ENCODE assay signal across 13 cellular contexts in the genomic region with DNA sequence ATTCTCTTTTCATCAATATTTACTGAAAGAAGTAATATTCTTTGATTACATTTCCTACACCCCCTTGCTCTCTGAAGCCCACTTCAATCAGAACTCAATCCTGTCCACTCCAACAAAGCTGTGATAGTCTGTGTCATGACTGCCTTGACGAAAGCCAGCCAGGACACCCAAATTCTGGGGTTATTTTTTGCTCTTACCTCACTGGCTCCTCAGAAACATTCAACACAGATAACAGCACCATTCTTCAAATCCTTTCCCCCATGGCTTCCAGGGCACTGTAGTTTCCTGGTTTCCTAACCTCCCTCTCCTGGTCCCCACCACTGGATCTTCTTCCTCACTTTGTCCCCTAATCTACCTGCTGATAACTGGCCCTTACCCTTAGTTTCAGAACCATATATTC.
DNase-seq lines count a peak whose midpoint lies in the region; ATAC-seq and TF ChIP-seq lines count a peak whose summit lies in the region.
"Had no signal": no experiment of that assay in that cellular context is flagged by ENCODE, and none has a peak within 500 bp of the region (broad histone marks: within the 10 kb centered on the region; RNA-seq: fewer than 3 reads in every experiment).

No MANE protein-coding gene starts in this region.

- H3K79me2 ChIP-seq in ACC112 (ENCODE audit: control insufficient read depth, insufficient read depth, low read length, unreplicated experiment): no peaks in the 10 kb centered on the region
- H3K79me2 ChIP-seq in PC-3 (ENCODE audit: low read length): no peaks in the 10 kb centered on the region
- no peaks in the 10 kb centered on the region for H3K79me2 ChIP-seq in mesendoderm (ENCODE audit: control insufficient read depth, insufficient read depth, low read length)

- H3K56ac ChIP-seq in mesendoderm (ENCODE audit: low read length): peak overlapping the region; percentile 88

- H3K4me2 ChIP-seq in PC-3 (ENCODE audit: low read length) (no peak overlapping the region), mesendoderm (ENCODE audit: low read length) (no peak overlapping the region)

- H3K9me2 ChIP-seq in PC-3 (replicated peaks; ENCODE audit: low read length): no peaks in the 10 kb centered on the region

- POLR2A ChIA-PET in PC-3 (lab: Charles Lee; ENCODE audit: unreplicated experiment): no interaction called here

- peaks cover 2% of the 10 kb centered on the region for H3K4me1 Mint-ChIP-seq in activated T-cell treated with anti-CD3 and anti-CD28 coated beads, Interleukin-2, amount 50 U/mL, for 24 hours (ENCODE audit: low read depth)
- H3K4me1 Mint-ChIP-seq: activated CD4-positive, alpha-beta memory T cell treated with anti-CD3 and anti-CD28 coated beads, Interleukin-2, amount 10 ng/mL, durations not matched to agents 7 days and 5 days had no signal

- H2AFZ ChIP-seq in ACC112 (ENCODE audit: low read length, unreplicated experiment): peak overlapping the region; percentile 57
- H2AFZ ChIP-seq in PC-3 (ENCODE audit: low read length): peak overlapping the region; percentile 51

- peaks cover 14% of the 10 kb centered on the region for H3K4me1 ChIP-seq in ACC112 (ENCODE audit: control insufficient read depth, insufficient read depth, low read length, unreplicated experiment)
- H3K4me1 ChIP-seq in PC-3 (ENCODE audit: insufficient read depth, low read length): peaks cover 4% of the 10 kb centered on the region; the same call in 1 of the 2 replicates
- peaks cover 10% of the 10 kb centered on the region for H3K4me1 ChIP-seq in mesendoderm (ENCODE audit: control insufficient read depth, low read depth, low read length)

- peaks cover 11% of the 10 kb centered on the region for H3K27me3 Mint-ChIP-seq in activated T-cell treated with anti-CD3 and anti-CD28 coated beads, Interleukin-2, amount 50 U/mL, for 24 hours

- H2BK120ac ChIP-seq in mesendoderm (ENCODE audit: low read depth, low read length): no peak overlapping the region

- H2BK5ac ChIP-seq in mesendoderm (ENCODE audit: low read length): peak overlapping the region; percentile 92

- no peak overlapping the region for H3K4me3 ChIP-seq in ACC112 (ENCODE audit: low read depth, low read length)
- H3K4me3 ChIP-seq in PC-3 (ENCODE audit: low read length): no peak overlapping the region
- H3K4me3 ChIP-seq in mesendoderm (ENCODE audit: low read length): no peak overlapping the region

- H3K27me3 ChIP-seq in ACC112 (ENCODE audit: insufficient read depth, low read length) (no peaks in the 10 kb centered on the region), PC-3 (ENCODE audit: low read length) (no peaks in the 10 kb centered on the region), mesendoderm (ENCODE audit: insufficient read depth, low read length, poor library complexity) (no peaks in the 10 kb centered on the region)

- no peak overlapping the region for H2AK5ac ChIP-seq in mesendoderm (ENCODE audit: low read length)

- no peaks in the 10 kb centered on the region for H3K79me1 ChIP-seq in mesendoderm (ENCODE audit: low read length)

- no peaks in the 10 kb centered on the region for H3K36me3 ChIP-seq in ACC112 (ENCODE audit: insufficient read depth, low read length)
- H3K36me3 ChIP-seq in PC-3 (ENCODE audit: low read depth, low read length): no peaks in the 10 kb centered on the region
- no peaks in the 10 kb centered on the region for H3K36me3 ChIP-seq in mesendoderm (ENCODE audit: control insufficient read depth, insufficient read depth, low read length)

- no peak overlapping the region for H3K9ac ChIP-seq in PC-3 (ENCODE audit: low read length)
- H3K9ac ChIP-seq in mesendoderm (ENCODE audit: low read length): peak overlapping the region; percentile 52

- H3F3A ChIP-seq in PC-3 (ENCODE audit: low read length, unreplicated experiment): no peaks in the 10 kb centered on the region

- H4K20me1 ChIP-seq in PC-3 (ENCODE audit: low read length): no peaks in the 10 kb centered on the region

- H3K27ac Mint-ChIP-seq in activated T-cell treated with anti-CD3 and anti-CD28 coated beads, Interleukin-2, amount 50 U/mL, for 24 hours: no peak overlapping the region
- H3K27ac Mint-ChIP-seq: activated B cell treated with CpG ODN at 0.5 μM for 24 hours; activated CD4-positive, alpha-beta memory T cell treated with anti-CD3 and anti-CD28 coated beads, Interleukin-2, amount 10 ng/mL, durations not matched to agents 7 days and 5 days; CD4-positive, alpha-beta T cell; mesothelial cell of epicardium; natural killer cell treated with Interleukin-12 subunit alpha and Interleukin-12 subunit beta and Interleukin-15 and Interleukin-18, amount 100 ng/mL, for 72 hours had no signal

- intact Hi-C loops in PC-3 (cut with micrococcal nuclease): loop anchor here (5.0 kb wide), 3 partner anchors 41 to 276 kb away; no protein-coding TSS in a partner anchor

- H3K9me3 ChIP-seq in PC-3 (ENCODE audit: low read length): no peaks in the 10 kb centered on the region

- DNase-seq in ELF-1 (ENCODE audit: low read depth, low spot score) (peak; percentile 20), PC-3 (no peak), mesendoderm (peak; percentile 50), globus pallidus (ENCODE audit: low spot score) (no peak)
- DNase-seq in activated T-cell treated with anti-CD3 and anti-CD28 coated beads, Interleukin-2, amount 50 U/mL, for 24 hours: no peak
- DNase-seq: NCI-H524 treated with DMSO at 0.1 percent for 48 hours had no signal

- H3K23ac ChIP-seq in mesendoderm (ENCODE audit: low read length): no peak overlapping the region

- H3K4me3 Mint-ChIP-seq in activated T-cell treated with anti-CD3 and anti-CD28 coated beads, Interleukin-2, amount 50 U/mL, for 24 hours: no peak overlapping the region
- H3K4me3 Mint-ChIP-seq: activated B cell treated with CpG ODN at 0.5 μM for 24 hours; activated CD4-positive, alpha-beta memory T cell treated with anti-CD3 and anti-CD28 coated beads, Interleukin-2, amount 10 ng/mL, durations not matched to agents 7 days and 5 days; CD4-positive, alpha-beta T cell had no signal

- H2BK15ac ChIP-seq in mesendoderm (replicated peaks; ENCODE audit: low read depth): no peak overlapping the region

- H3K9me3 Mint-ChIP-seq in activated T-cell treated with anti-CD3 and anti-CD28 coated beads, Interleukin-2, amount 50 U/mL, for 24 hours: no peaks in the 10 kb centered on the region
- H3K9me3 Mint-ChIP-seq: activated CD4-positive, alpha-beta memory T cell treated with anti-CD3 and anti-CD28 coated beads, Interleukin-2, amount 10 ng/mL, durations not matched to agents 7 days and 5 days; natural killer cell treated with Interleukin-12 subunit alpha and Interleukin-12 subunit beta and Interleukin-15 and Interleukin-18, amount 100 ng/mL, for 72 hours had no signal

- no peaks in the 10 kb centered on the region for H3K36me3 Mint-ChIP-seq in activated T-cell treated with anti-CD3 and anti-CD28 coated beads, Interleukin-2, amount 50 U/mL, for 24 hours (ENCODE audit: low read depth)
- H3K36me3 Mint-ChIP-seq: mesothelial cell of epicardium; natural killer cell treated with Interleukin-12 subunit alpha and Interleukin-12 subunit beta and Interleukin-15 and Interleukin-18, amount 100 ng/mL, for 72 hours had no signal

- H4K5ac ChIP-seq in mesendoderm (ENCODE audit: low read length): no peak overlapping the region

- ATAC-seq in PC-3: no peak
- no peak for ATAC-seq in HG02970 (IDR thresholded peaks at IDR 0.05; ENCODE audit: low FRiP score, unreplicated experiment)

- peak overlapping the region; percentile 86 for H3K18ac ChIP-seq in mesendoderm (ENCODE audit: low read length)

- CTCF ChIA-PET in PC-3 (lab: Charles Lee): no interaction called here

- TF ChIP-seq CTCF in PC-3 (conservative IDR thresholded peaks at IDR 0.05; ENCODE audit: low read depth, low read length): no peak

- no CpG with 5 or more reads among the region's 1 CpG for WGBS in mesendoderm (ENCODE audit: extremely low coverage, insufficient coverage, low lambda C conversion rate)

- peak overlapping the region; percentile 59 for H3K4ac ChIP-seq in mesendoderm (ENCODE audit: low read depth, low read length)

- no TSS peak for BruUV-seq in PC-3 (replicated peaks; lab: Mats Ljungman, UMichigan)

- no peak overlapping the region for H4K8ac ChIP-seq in mesendoderm (ENCODE audit: low read depth, low read length)

- H3K27ac ChIP-seq in ACC112 (ENCODE audit: low read depth, low read length) (no peak overlapping the region), PC-3 (ENCODE audit: low read length) (no peak overlapping the region), mesendoderm (ENCODE audit: low read depth, low read length) (no peak overlapping the region)

Comparison
In these comparisons a context has a peak if more than half of its experiments do, and no peak if none do; other contexts are left out.
1. DNase-seq: peak in ELF-1 (single experiment) and mesendoderm (single experiment); none in PC-3 (single experiment), activated T-cell treated with anti-CD3 and anti-CD28 coated beads, Interleukin-2, amount 50 U/mL, for 24 hours (single experiment) and globus pallidus (single experiment).